ENCODE assay signal across 18 cellular contexts in the genomic region with DNA sequence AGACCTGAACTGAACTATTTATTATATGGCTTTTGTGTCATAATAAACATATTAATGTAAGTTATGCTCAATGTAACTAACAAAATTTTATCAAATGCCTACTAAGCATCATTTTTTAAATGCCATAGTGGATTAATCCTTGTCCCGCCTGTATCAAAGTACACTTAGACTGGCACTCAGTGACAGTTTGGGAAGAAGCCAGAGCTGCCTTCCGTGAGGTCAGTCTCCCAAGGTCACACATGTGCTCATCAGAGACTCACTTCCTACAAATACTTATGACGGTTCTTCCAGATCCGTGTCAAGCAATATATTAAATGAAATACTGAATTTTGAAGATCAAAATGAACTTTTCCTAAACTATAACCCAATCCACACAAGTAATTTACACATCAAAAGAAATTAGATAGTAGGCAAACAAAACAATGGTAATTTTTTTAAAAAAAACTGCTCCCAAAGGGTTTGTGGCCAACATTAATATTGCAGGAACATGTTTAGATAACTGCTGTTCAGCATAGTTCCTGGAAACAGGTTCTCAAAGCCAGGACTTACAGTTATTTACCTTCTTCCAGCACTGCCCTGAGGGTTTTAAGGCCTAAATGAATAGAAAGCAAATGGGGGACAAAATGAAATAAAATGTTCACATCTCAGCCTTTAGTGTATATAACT. TPM values are rescaled to one million over a fixed set of nuclear protein-coding genes. Genes with fewer than 3 reads are reported as not detected.
DNase-seq lines count a peak whose midpoint lies in the region; ATAC-seq and TF ChIP-seq lines count a peak whose summit lies in the region.
"Had no signal": no experiment of that assay in that cellular context is flagged by ENCODE, and none has a peak within 500 bp of the region (broad histone marks: within the 10 kb centered on the region; RNA-seq: fewer than 3 reads in every experiment).

No MANE protein-coding gene starts in this region.

- H3K27me3 Mint-ChIP-seq in nephron progenitor cell (ENCODE audit: low read depth, poor library complexity): peaks cover 2% of the 10 kb centered on the region

- ATAC-seq in left ventricle myocardium superior (peak; percentile 71), GM19035 (IDR thresholded peaks at IDR 0.05; ENCODE audit: unreplicated experiment) (no peak)

- peaks cover 28% of the 10 kb centered on the region for H3K4me1 ChIP-seq in HEK293 (ENCODE audit: control insufficient read depth, insufficient read depth, low read length)

- H3K9me3 ChIP-seq in HEK293 (ENCODE audit: control insufficient read depth, insufficient read depth, low read depth, low read length): no peaks in the 10 kb centered on the region
- H3K9me3 ChIP-seq: thoracic aorta had no signal

- H3K4me1 Mint-ChIP-seq in nephron progenitor cell: peaks cover 48% of the 10 kb centered on the region

- peak overlapping the region; percentile 53 for H3K27ac Mint-ChIP-seq in nephron progenitor cell
- H3K27ac Mint-ChIP-seq: activated naive CD4-positive, alpha-beta T cell treated with anti-CD3 and anti-CD28 coated beads for 36 hours had no signal

- H3K4me3 Mint-ChIP-seq in nephron progenitor cell: no peak overlapping the region
- H3K4me3 Mint-ChIP-seq: activated naive CD4-positive, alpha-beta T cell treated with anti-CD3 and anti-CD28 coated beads for 36 hours had no signal

- intact Hi-C loops in left ventricle myocardium superior (cut with micrococcal nuclease): no loop called here

- CTCF ChIA-PET in HEK293 (lab: Yijun Ruan, JAX): no interaction called here

- no peaks in the 10 kb centered on the region for H3K36me3 ChIP-seq in HEK293 (ENCODE audit: control insufficient read depth in 2 of 2, insufficient read depth in 1 of 2, low read length in 2 of 2)
- H3K36me3 ChIP-seq: thoracic aorta had no signal

- peak; percentile 3 for DNase-seq in NCI-H526 (lab: John Stamatoyannopoulos, UW)
- DNase-seq in left ventricle myocardium superior: peak; percentile 36
- DNase-seq in nephron progenitor cell: no peak
- DNase-seq in midbrain (lab: John Stamatoyannopoulos, UW): no peak
- DNase-seq in COLO829 (ENCODE audit: low spot score): no peak
- DNase-seq in NK-92 treated with Interleukin-12 subunit alpha and Interleukin-12 subunit beta, amount 100 ng/mL, for 24 hours (lab: John Stamatoyannopoulos, UW): no peak
- DNase-seq: activated CD4-positive, alpha-beta T cell treated with anti-CD3 and anti-CD28 coated beads, Interleukin-2, amount 50 U/mL, for 4 hours; activated naive CD4-positive, alpha-beta T cell treated with anti-CD3 and anti-CD28 coated beads for 36 hours; activated T-cell treated with anti-CD3 and anti-CD28 coated beads, Interleukin-2, amount 50 U/mL, for 1 hour; Calu3; cortex of kidney; glutamatergic neuron; NCI-H2029 treated with DMSO at 0.1 percent for 48 hours; NCI-H69 had no signal

- peaks cover 17% of the 10 kb centered on the region for H3K36me3 Mint-ChIP-seq in nephron progenitor cell (ENCODE audit: low read depth)

- no peak overlapping the region for H3K4me3 ChIP-seq in HEK293 (ENCODE audit: low read depth, low read length)
- H3K4me3 ChIP-seq: thoracic aorta had no signal

- no peak overlapping the region for H3K27ac ChIP-seq in HEK293 (ENCODE audit: extremely low read depth, low read depth, low read length)
- H3K27ac ChIP-seq: epithelial cell of prostate, thoracic aorta had no signal

- H3K9me3 Mint-ChIP-seq in nephron progenitor cell: no peaks in the 10 kb centered on the region
- H3K9me3 Mint-ChIP-seq: activated naive CD4-positive, alpha-beta T cell treated with anti-CD3 and anti-CD28 coated beads for 36 hours had no signal

- POLR2A ChIA-PET in HEK293 (lab: Yijun Ruan, JAX): no interaction called here

- TF ChIP-seq CTCF in HEK293 (tag by site-specific recombination; IDR thresholded peaks at IDR 0.05) (no peak), nephron progenitor cell (IDR thresholded peaks at IDR 0.05) (no peak)

TF ChIP-seq in HEK293, 187 proteins besides CTCF, POLR2A, EP300 and RAD21 (continues in another document):
- TF ChIP-seq ZNF629 (tag by site-specific recombination; IDR thresholded peaks at IDR 0.05): no peak
- no peak for TF ChIP-seq YY2 (tag by site-specific recombination; IDR thresholded peaks at IDR 0.05)
- no peak for TF ChIP-seq ZNF792 (tag by site-specific recombination; IDR thresholded peaks at IDR 0.05)
- TF ChIP-seq ZNF785 (tag by site-specific recombination; IDR thresholded peaks at IDR 0.05): no peak
- no peak for TF ChIP-seq ZNF610 (tag by site-specific recombination; IDR thresholded peaks at IDR 0.05; ENCODE audit: borderline replicate concordance)
- no peak for TF ChIP-seq ZFHX2 (tag by site-specific recombination; conservative IDR thresholded peaks at IDR 0.05)
- TF ChIP-seq, protein P1, sequence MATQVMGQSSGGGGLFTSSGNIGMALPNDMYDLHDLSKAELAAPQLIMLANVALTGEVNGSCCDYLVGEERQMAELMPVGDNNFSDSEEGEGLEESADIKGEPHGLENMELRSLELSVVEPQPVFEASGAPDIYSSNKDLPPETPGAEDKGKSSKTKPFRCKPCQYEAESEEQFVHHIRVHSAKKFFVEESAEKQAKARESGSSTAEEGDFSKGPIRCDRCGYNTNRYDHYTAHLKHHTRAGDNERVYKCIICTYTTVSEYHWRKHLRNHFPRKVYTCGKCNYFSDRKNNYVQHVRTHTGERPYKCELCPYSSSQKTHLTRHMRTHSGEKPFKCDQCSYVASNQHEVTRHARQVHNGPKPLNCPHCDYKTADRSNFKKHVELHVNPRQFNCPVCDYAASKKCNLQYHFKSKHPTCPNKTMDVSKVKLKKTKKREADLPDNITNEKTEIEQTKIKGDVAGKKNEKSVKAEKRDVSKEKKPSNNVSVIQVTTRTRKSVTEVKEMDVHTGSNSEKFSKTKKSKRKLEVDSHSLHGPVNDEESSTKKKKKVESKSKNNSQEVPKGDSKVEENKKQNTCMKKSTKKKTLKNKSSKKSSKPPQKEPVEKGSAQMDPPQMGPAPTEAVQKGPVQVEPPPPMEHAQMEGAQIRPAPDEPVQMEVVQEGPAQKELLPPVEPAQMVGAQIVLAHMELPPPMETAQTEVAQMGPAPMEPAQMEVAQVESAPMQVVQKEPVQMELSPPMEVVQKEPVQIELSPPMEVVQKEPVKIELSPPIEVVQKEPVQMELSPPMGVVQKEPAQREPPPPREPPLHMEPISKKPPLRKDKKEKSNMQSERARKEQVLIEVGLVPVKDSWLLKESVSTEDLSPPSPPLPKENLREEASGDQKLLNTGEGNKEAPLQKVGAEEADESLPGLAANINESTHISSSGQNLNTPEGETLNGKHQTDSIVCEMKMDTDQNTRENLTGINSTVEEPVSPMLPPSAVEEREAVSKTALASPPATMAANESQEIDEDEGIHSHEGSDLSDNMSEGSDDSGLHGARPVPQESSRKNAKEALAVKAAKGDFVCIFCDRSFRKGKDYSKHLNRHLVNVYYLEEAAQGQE (tag by site-specific recombination; IDR thresholded peaks at IDR 0.05): no peak
- TF ChIP-seq BCL6B (tag by site-specific recombination; IDR thresholded peaks at IDR 0.05): 0 out of 2 replicates have a peak, but pooled peaks have one; percentile 22
- TF ChIP-seq ZNF416 (tag by site-specific recombination; IDR thresholded peaks at IDR 0.05): no peak
- TF ChIP-seq KLF10 (tag by site-specific recombination; IDR thresholded peaks at IDR 0.05): 0 out of 2 replicates have a peak, but pooled peaks have one; percentile 8
- TF ChIP-seq, protein P2, sequence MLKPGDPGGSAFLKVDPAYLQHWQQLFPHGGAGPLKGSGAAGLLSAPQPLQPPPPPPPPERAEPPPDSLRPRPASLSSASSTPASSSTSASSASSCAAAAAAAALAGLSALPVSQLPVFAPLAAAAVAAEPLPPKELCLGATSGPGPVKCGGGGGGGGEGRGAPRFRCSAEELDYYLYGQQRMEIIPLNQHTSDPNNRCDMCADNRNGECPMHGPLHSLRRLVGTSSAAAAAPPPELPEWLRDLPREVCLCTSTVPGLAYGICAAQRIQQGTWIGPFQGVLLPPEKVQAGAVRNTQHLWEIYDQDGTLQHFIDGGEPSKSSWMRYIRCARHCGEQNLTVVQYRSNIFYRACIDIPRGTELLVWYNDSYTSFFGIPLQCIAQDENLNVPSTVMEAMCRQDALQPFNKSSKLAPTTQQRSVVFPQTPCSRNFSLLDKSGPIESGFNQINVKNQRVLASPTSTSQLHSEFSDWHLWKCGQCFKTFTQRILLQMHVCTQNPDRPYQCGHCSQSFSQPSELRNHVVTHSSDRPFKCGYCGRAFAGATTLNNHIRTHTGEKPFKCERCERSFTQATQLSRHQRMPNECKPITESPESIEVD (tag by site-specific recombination; IDR thresholded peaks at IDR 0.05): peak; percentile 87
- TF ChIP-seq ZNF350 (tag by site-specific recombination; IDR thresholded peaks at IDR 0.05): no peak
- TF ChIP-seq ZNF473 (tag by site-specific recombination; IDR thresholded peaks at IDR 0.05): no peak
- TF ChIP-seq, protein P3, sequence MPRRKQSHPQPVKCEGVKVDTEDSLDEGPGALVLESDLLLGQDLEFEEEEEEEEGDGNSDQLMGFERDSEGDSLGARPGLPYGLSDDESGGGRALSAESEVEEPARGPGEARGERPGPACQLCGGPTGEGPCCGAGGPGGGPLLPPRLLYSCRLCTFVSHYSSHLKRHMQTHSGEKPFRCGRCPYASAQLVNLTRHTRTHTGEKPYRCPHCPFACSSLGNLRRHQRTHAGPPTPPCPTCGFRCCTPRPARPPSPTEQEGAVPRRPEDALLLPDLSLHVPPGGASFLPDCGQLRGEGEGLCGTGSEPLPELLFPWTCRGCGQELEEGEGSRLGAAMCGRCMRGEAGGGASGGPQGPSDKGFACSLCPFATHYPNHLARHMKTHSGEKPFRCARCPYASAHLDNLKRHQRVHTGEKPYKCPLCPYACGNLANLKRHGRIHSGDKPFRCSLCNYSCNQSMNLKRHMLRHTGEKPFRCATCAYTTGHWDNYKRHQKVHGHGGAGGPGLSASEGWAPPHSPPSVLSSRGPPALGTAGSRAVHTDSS (tag by site-specific recombination; IDR thresholded peaks at IDR 0.05): no peak
- TF ChIP-seq ZNF157 (tag by site-specific recombination; IDR thresholded peaks at IDR 0.05): no peak

RNA-seq across cellular contexts. Expression of gene WLS, which starts 27.2 kb away (rescaled TPM):
- 75.0 TPM for total RNA-seq in left ventricle myocardium superior
- total RNA-seq: activated naive CD4-positive, alpha-beta T cell treated with anti-CD3 and anti-CD28 coated beads for 36 hours had no signal

Comparison
In these comparisons a context has a peak if more than half of its experiments do, and no peak if none do; other contexts are left out.
1. DNase-seq: peak in NCI-H526 (2 of 2) and left ventricle myocardium superior (single experiment); none in nephron progenitor cell (single experiment), midbrain (single experiment), COLO829 (single experiment) and NK-92 treated with Interleukin-12 subunit alpha and Interleukin-12 subunit beta, amount 100 ng/mL, for 24 hours (single experiment).